ENCODE assay signal across 16 cellular contexts in genomic region chr1:14149431-14149830, GRCh38.
DNase-seq lines count a peak whose midpoint lies in the region; ATAC-seq, FAIRE-seq and TF ChIP-seq lines count a peak whose summit lies in the region.
"Had no signal": no experiment of that assay in that cellular context is flagged by ENCODE, and none has a peak within 500 bp of the region (broad histone marks: within the 10 kb centered on the region; RNA-seq: fewer than 3 reads in every experiment).

No MANE protein-coding gene starts in this region.

- no peak for ATAC-seq in HepG2
- ATAC-seq in right lobe of liver, result no peak
- peak; percentile 35 for ATAC-seq in foreskin keratinocyte
- ATAC-seq in activated T-helper 17 cell treated with anti-CD3 and anti-CD28 coated beads, Interleukin-2, amount 50 U/mL, for 72 hours (replicated peaks), result no peak
- ATAC-seq: activated naive CD4-positive, alpha-beta T cell treated with anti-CD3 and anti-CD28 coated beads, Interleukin-2, amount 50 U/mL, for 72 hours had no signal

- BruUV-seq in HepG2 (replicated peaks; lab: Mats Ljungman, UMichigan), result no TSS peak

- H3K4me1 Mint-ChIP-seq in activated T-helper 17 cell treated with anti-CD3 and anti-CD28 coated beads, Interleukin-2, amount 50 U/mL, for 72 hours, result no peaks in the 10 kb centered on the region

- no peaks in the 10 kb centered on the region for H3K79me2 ChIP-seq in HepG2 (ENCODE audit: insufficient read depth, low read length)

- WGBS in HepG2 (ENCODE audit: low lambda C conversion rate), result 31% methylated on average over 7 of the region's 7 CpGs
- WGBS in right lobe of liver (ENCODE audit: insufficient coverage, low coverage, low lambda C conversion rate, missing lambda C conversion rate), result 68% methylated on average over 5 of the region's 7 CpGs

- H2AFZ ChIP-seq in HepG2 (ENCODE audit: low read length), result no peak overlapping the region

- H3K27ac ChIP-seq in HepG2 (ENCODE audit: extremely low read length, insufficient read depth, low read length) (no peak overlapping the region), right lobe of liver (no peak overlapping the region), foreskin keratinocyte (no peak overlapping the region), kidney (ENCODE audit: low read depth in 2 of 2, low read length in 2 of 2) (no peak overlapping the region)

- POLR2A ChIA-PET in HepG2 (lab: Yijun Ruan, JAX), result no interaction called here

- H3K36me3 ChIP-seq in HepG2 (replicated peaks in 1 of 2; ENCODE audit: control insufficient read depth in 1 of 2, insufficient read depth in 2 of 2, low read length in 2 of 2) (no peaks in the 10 kb centered on the region), right lobe of liver (no peaks in the 10 kb centered on the region), kidney (ENCODE audit: control insufficient read depth in 1 of 2, insufficient read depth in 2 of 2, low read length in 2 of 2) (no peaks in the 10 kb centered on the region)

- TF ChIP-seq CTCF in HepG2 (CRISPR knock-in tag; IDR thresholded peaks at IDR 0.05) (no peak), right lobe of liver (IDR thresholded peaks at IDR 0.05) (no peak), foreskin keratinocyte (conservative IDR thresholded peaks at IDR 0.05) (peak; percentile 63), kidney (IDR thresholded peaks at IDR 0.05; ENCODE audit: borderline replicate concordance, extremely low read depth, insufficient read depth) (no peak), GM10266 (IDR thresholded peaks at IDR 0.05; ENCODE audit: control insufficient read depth, insufficient read depth, low read depth, missing control alignments) (no peak)

- intact Hi-C loops in HepG2 (cut with micrococcal nuclease; ENCODE audit: unreplicated experiment), result no loop called here
- intact Hi-C loops in right lobe of liver (cut with DNase I), result no loop called here
- intact Hi-C loops in kidney (cut with DNase I), result no loop called here

- in situ Hi-C loops in HepG2 (cut with HindIII; ENCODE audit: extremely low pct_ligation_motif_present, low pct_unique_long_range_greater_than_20kb), result no loop called here

- H3K27me3 ChIP-seq in HepG2 (ENCODE audit: control insufficient read depth in 1 of 2, insufficient read depth in 2 of 2, low read length in 2 of 2) (no peaks in the 10 kb centered on the region), right lobe of liver (no peaks in the 10 kb centered on the region), foreskin keratinocyte (no peaks in the 10 kb centered on the region)

- TF ChIP-seq POLR2A in HepG2 (IDR thresholded peaks at IDR 0.05; ENCODE audit: insufficient read depth in 1 of 2, low read depth in 2 of 2, low read length in 2 of 2) (no peak), right lobe of liver (IDR thresholded peaks at IDR 0.05) (no peak)

- no peaks in the 10 kb centered on the region for H3K4me1 ChIP-seq in HepG2 (ENCODE audit: insufficient read depth, low read length)
- no peaks in the 10 kb centered on the region for H3K4me1 ChIP-seq in right lobe of liver
- no peaks in the 10 kb centered on the region for H3K4me1 ChIP-seq in foreskin keratinocyte
- no peaks in the 10 kb centered on the region for H3K4me1 ChIP-seq in kidney (ENCODE audit: control insufficient read depth in 1 of 2, insufficient read depth in 1 of 2, low read depth in 1 of 2, low read length in 2 of 2)

- CTCF ChIA-PET in HepG2 (lab: Yijun Ruan, JAX; ENCODE audit: low intra/inter-chr PET ratio, low total read pairs), result no interaction called here

- H3K4me2 ChIP-seq in HepG2 (ENCODE audit: low read depth, low read length), result no peak overlapping the region

- DNase-seq in HepG2 (ENCODE audit: low spot score) (no peak), right lobe of liver (no peak), RPMI7951 (ENCODE audit: low read depth) (peak; percentile 2), foreskin keratinocyte (no peak), kidney (no peak), NCI-H1417 treated with DMSO at 0.1 percent for 48 hours (lab: John Stamatoyannopoulos, UW) (no peak), GM10266 (ENCODE audit: extremely low spot score) (no peak)
- DNase-seq: activated CD4-positive, alpha-beta T cell treated with anti-CD3 and anti-CD28 coated beads for 1 hour; Calu3; NCI-H2029 treated with DMSO at 0.1 percent for 48 hours; NCI-H524 treated with DMSO at 0.1 percent for 48 hours; T-helper 2 cell had no signal

- H3K27ac Mint-ChIP-seq in activated T-helper 17 cell treated with anti-CD3 and anti-CD28 coated beads, Interleukin-2, amount 50 U/mL, for 72 hours, result no peak overlapping the region
- H3K27ac Mint-ChIP-seq: activated naive CD4-positive, alpha-beta T cell treated with anti-CD3 and anti-CD28 coated beads, Interleukin-2, amount 50 U/mL, for 72 hours; stimulated activated naive CD8-positive, alpha-beta T cell treated with anti-CD3 and anti-CD28 coated beads, Interleukin-15, Interleukin-2, amounts not matched to agents 100 ng/mL and 50 ng/mL, for 24 hours had no signal

- peaks cover 6% of the 10 kb centered on the region for H3K27me3 Mint-ChIP-seq in activated T-helper 17 cell treated with anti-CD3 and anti-CD28 coated beads, Interleukin-2, amount 50 U/mL, for 72 hours

- no peak for FAIRE-seq in HepG2 (lab: Jason Lieb, UNC)
- FAIRE-seq in kidney (lab: Jason Lieb, UNC), result no peak
- FAIRE-seq: GM19239 had no signal

- no peaks in the 10 kb centered on the region for H3K9me3 Mint-ChIP-seq in activated T-helper 17 cell treated with anti-CD3 and anti-CD28 coated beads, Interleukin-2, amount 50 U/mL, for 72 hours
- H3K9me3 Mint-ChIP-seq: activated naive CD4-positive, alpha-beta T cell treated with anti-CD3 and anti-CD28 coated beads, Interleukin-2, amount 50 U/mL, for 72 hours; stimulated activated naive CD8-positive, alpha-beta T cell treated with anti-CD3 and anti-CD28 coated beads, Interleukin-15, Interleukin-2, amounts not matched to agents 100 ng/mL and 50 ng/mL, for 24 hours had no signal

- H3K4me3 ChIP-seq in HepG2 (replicated peaks in 1 of 3; ENCODE audit: insufficient read depth in 1 of 3, low read depth in 2 of 3, low read length in 3 of 3) (no peak overlapping the region), right lobe of liver (no peak overlapping the region), kidney (ENCODE audit: low read length in 2 of 2) (no peak overlapping the region)

- H3K4me3 Mint-ChIP-seq in activated T-helper 17 cell treated with anti-CD3 and anti-CD28 coated beads, Interleukin-2, amount 50 U/mL, for 72 hours, result no peak overlapping the region
- H3K4me3 Mint-ChIP-seq: stimulated activated naive CD8-positive, alpha-beta T cell treated with anti-CD3 and anti-CD28 coated beads, Interleukin-15, Interleukin-2, amounts not matched to agents 100 ng/mL and 50 ng/mL, for 24 hours had no signal

- H3K36me3 Mint-ChIP-seq in activated T-helper 17 cell treated with anti-CD3 and anti-CD28 coated beads, Interleukin-2, amount 50 U/mL, for 72 hours (ENCODE audit: low read depth), result no peaks in the 10 kb centered on the region
- H3K36me3 Mint-ChIP-seq: activated naive CD4-positive, alpha-beta T cell treated with anti-CD3 and anti-CD28 coated beads, Interleukin-2, amount 50 U/mL, for 72 hours had no signal

- H4K20me1 ChIP-seq in HepG2 (ENCODE audit: insufficient read depth, low read length), result no peaks in the 10 kb centered on the region

- no peak for TF ChIP-seq EP300 in HepG2 (IDR thresholded peaks at IDR 0.05; ENCODE audit: low read depth in 2 of 2, low read length in 2 of 2)
- TF ChIP-seq EP300 in HepG2 (CRISPR knock-in tag; IDR thresholded peaks at IDR 0.05; ENCODE audit: borderline replicate concordance), result no peak

- H3K9me3 ChIP-seq in HepG2 (ENCODE audit: low read length) (peaks cover 1% of the 10 kb centered on the region; the same call in 1 of the 2 replicates), right lobe of liver (no peaks in the 10 kb centered on the region), kidney (ENCODE audit: control insufficient read depth in 1 of 2, low read length in 2 of 2) (no peaks in the 10 kb centered on the region)

- no peak overlapping the region for H3K9ac ChIP-seq in HepG2 (ENCODE audit: insufficient read depth, low read depth, low read length)
- H3K9ac ChIP-seq in kidney (ENCODE audit: low read length in 2 of 2), result no peak overlapping the region

- no peak for TF ChIP-seq RAD21 in HepG2 (CRISPR knock-in tag; IDR thresholded peaks at IDR 0.05)

TF ChIP-seq in HepG2, 621 proteins besides CTCF, POLR2A, EP300 and RAD21:
- TF ChIP-seq MLX (CRISPR knock-in tag; IDR thresholded peaks at IDR 0.05) (no peak), CREB1 (IDR thresholded peaks at IDR 0.05) (peak; percentile 24; the same call in 1 of the 2 replicates), CREB1 (CRISPR knock-in tag; IDR thresholded peaks at IDR 0.05) (no peak)
